ENCODE assay signal across 19 cellular contexts in the genomic region with DNA sequence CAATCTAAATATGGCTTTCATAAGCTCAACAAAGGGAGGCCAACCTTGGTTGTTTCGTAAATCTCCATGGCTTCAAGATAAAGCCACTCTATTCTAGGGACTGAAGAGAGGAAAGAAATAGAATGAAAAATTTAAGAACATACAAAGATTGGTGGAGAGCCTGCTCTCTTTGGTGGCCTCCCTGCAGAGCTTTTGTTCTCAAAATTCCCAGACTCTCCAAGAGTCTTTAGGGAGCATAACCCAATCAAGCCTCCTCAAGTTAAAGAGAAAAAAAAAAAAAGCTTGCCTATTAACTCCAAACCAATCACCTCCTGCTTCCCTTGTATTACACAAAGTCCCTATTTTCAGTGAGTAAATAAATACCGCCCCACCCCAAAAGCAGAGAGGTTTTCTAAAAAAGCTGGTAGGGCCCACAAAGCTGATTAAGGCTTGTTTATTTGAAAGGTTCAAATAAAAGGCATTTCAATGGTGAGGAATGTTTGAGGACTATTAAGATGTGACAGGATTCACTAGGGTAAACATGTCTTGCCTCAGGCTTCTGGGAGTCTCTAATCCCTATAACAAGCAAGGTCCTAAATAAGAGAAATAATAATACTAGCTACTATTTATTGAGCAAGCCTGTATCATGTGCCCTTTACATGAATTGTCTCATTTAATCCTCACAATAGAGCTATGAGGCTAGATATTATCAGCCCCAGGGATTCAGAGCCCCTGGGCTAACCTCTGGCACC.
DNase-seq lines count a peak whose midpoint lies in the region; TF ChIP-seq lines count a peak whose summit lies in the region.
"Had no signal": no experiment of that assay in that cellular context is flagged by ENCODE, and none has a peak within 500 bp of the region (broad histone marks: within the 10 kb centered on the region; RNA-seq: fewer than 3 reads in every experiment).

No MANE protein-coding gene starts in this region.

- H3K27ac Mint-ChIP-seq in progenitor cell of endocrine pancreas = peak overlapping the region; percentile 43
- H3K27ac Mint-ChIP-seq: CD8-positive, alpha-beta memory T cell had no signal

- no peaks in the 10 kb centered on the region for H3K27me3 Mint-ChIP-seq in progenitor cell of endocrine pancreas

- no peaks in the 10 kb centered on the region for H3K9me3 ChIP-seq in NT2/D1 (ENCODE audit: insufficient read depth, low read length)
- no peaks in the 10 kb centered on the region for H3K9me3 ChIP-seq in iPS-15b (ENCODE audit: control insufficient read depth, insufficient read depth, low read length)

- DNase-seq in NCI-H524 (lab: John Stamatoyannopoulos, UW) (peak; percentile 41 to 70), NCI-H524 treated with DMSO at 0.1 percent for 48 hours (lab: John Stamatoyannopoulos, UW) (no peak), NT2/D1 (ENCODE audit: low read depth, low spot score) (peak; percentile 23), progenitor cell of endocrine pancreas (ENCODE audit: low spot score, unreplicated experiment) (no peak), NCI-H1694 treated with DMSO at 0.1 percent for 48 hours (lab: John Stamatoyannopoulos, UW) (no peak), caudate nucleus (lab: John Stamatoyannopoulos, UW) (no peak), medulla oblongata (ENCODE audit: extremely low spot score) (no peak)
- DNase-seq: 8988T; CD8-positive, alpha-beta memory T cell; DND-41; HCEC 1CT; KG1; NCI-H1092; NCI-H1694; NCI-H510A treated with DMSO at 0.1 percent for 48 hours had no signal

- no peak overlapping the region for H3K27ac ChIP-seq in caudate nucleus (ENCODE audit: low read depth, low read length)
- H3K27ac ChIP-seq: BLaER1, HL-60, SK-N-MC had no signal

- H3K9me3 Mint-ChIP-seq in progenitor cell of endocrine pancreas (ENCODE audit: low read depth) = peaks cover 7% of the 10 kb centered on the region

- no peaks in the 10 kb centered on the region for H3K4me1 ChIP-seq in NT2/D1 (ENCODE audit: insufficient read depth, insufficient read length)
- peaks cover 27% of the 10 kb centered on the region for H3K4me1 ChIP-seq in iPS-15b (ENCODE audit: control insufficient read depth, insufficient read depth, low read length)
- H3K4me1 ChIP-seq: BLaER1 had no signal

- H3K4me1 Mint-ChIP-seq in progenitor cell of endocrine pancreas (ENCODE audit: low read depth) = peaks cover 17% of the 10 kb centered on the region
- H3K4me1 Mint-ChIP-seq: CD8-positive, alpha-beta memory T cell had no signal

- TF ChIP-seq CTCF in progenitor cell of endocrine pancreas (IDR thresholded peaks at IDR 0.05; ENCODE audit: unreplicated experiment) = no peak

- H3K4me3 Mint-ChIP-seq in progenitor cell of endocrine pancreas (ENCODE audit: low read depth) = no peak overlapping the region
- H3K4me3 Mint-ChIP-seq: CD8-positive, alpha-beta memory T cell had no signal

- H3K36me3 ChIP-seq in NT2/D1 (ENCODE audit: insufficient read depth, insufficient read length, low read length) (no peaks in the 10 kb centered on the region), iPS-15b (ENCODE audit: control insufficient read depth, insufficient read depth, low read length) (no peaks in the 10 kb centered on the region)
- H3K36me3 ChIP-seq: BLaER1 had no signal

- H3K36me3 Mint-ChIP-seq in progenitor cell of endocrine pancreas (ENCODE audit: insufficient read depth) = no peaks in the 10 kb centered on the region

- H3K27me3 ChIP-seq in NT2/D1 (ENCODE audit: insufficient read depth, insufficient read length) (no peaks in the 10 kb centered on the region), iPS-15b (ENCODE audit: control insufficient read depth, insufficient read depth, low read length) (no peaks in the 10 kb centered on the region)

- no peak overlapping the region for H3K4me3 ChIP-seq in NT2/D1 (ENCODE audit: insufficient read length, low read depth)
- H3K4me3 ChIP-seq in iPS-15b (ENCODE audit: low read depth, low read length) = peak overlapping the region; percentile 0
- H3K4me3 ChIP-seq: BLaER1, SK-N-MC had no signal

- no peak overlapping the region for H3K9ac ChIP-seq in NT2/D1 (ENCODE audit: insufficient read length, low read depth)
- H3K9ac ChIP-seq in iPS-15b (ENCODE audit: low read depth, low read length) = no peak overlapping the region
- H3K9ac ChIP-seq: BLaER1 had no signal

Comparison
In these comparisons a context has a peak if more than half of its experiments do, and no peak if none do; other contexts are left out.
1. DNase-seq: peak in NCI-H524 (2 of 2) and NT2/D1 (single experiment); none in NCI-H524 treated with DMSO at 0.1 percent for 48 hours (single experiment), progenitor cell of endocrine pancreas (single experiment), NCI-H1694 treated with DMSO at 0.1 percent for 48 hours (single experiment), caudate nucleus (0 of 61) and medulla oblongata (single experiment).